ENCODE assay signal across 8 cellular contexts in the genomic region with DNA sequence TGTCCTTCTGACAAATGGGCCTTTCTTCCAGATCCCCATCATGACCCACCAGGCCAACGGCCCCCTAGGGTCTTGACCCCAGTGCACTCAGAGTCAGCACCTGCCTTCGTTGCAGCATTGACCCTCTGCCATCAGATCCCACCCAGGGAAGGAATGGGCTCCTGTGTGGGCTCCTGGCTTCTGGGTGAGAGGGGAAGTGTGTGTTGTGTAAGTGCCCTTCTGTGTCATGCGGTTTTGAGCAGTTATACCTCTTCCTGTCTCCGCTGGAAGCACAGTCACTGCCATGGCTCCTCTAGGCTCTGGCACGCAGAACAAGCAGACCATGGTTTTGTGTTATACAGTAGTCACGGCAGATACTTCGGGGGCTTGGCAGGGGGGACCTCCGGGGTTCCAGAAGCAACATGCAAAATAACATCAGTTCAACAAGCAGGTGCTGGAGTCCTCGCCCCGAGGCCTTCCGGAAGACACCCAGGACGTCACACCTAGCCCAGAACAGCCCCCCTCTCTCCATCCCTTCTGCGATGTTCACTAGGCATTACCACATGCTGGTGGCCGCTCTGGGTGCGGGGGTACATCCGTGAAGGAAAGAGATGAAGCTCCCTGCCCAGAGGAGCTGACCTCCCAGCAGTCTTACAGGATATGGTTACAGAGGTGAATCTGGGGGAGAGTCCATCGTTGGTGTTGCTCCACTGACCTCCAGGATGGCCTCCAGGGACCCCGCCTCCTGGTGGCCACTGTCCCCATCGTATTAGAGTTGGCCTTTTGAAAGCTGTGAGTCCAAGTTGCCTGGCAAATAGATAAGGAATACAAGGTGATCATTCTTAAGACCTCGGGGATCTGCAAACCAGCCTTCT. TPM values are rescaled to one million over a fixed set of nuclear protein-coding genes. Genes with fewer than 3 reads are reported as not detected.
A peak's percentile ranks its signal among the peaks of the same experiment; 100 is the strongest.
DNase-seq lines count a peak whose midpoint lies in the region; ATAC-seq and TF ChIP-seq lines count a peak whose summit lies in the region.

No MANE protein-coding gene starts in this region.

- H3K36me3 Mint-ChIP-seq in GM23338 (ENCODE audit: low read depth) = no peaks in the 10 kb centered on the region
- peaks cover 5% of the 10 kb centered on the region for H3K36me3 Mint-ChIP-seq in activated naive CD4-positive, alpha-beta T cell treated with anti-CD3 and anti-CD28 coated beads, Interleukin-2, amount 50 U/mL, for 24 hours
- H3K36me3 Mint-ChIP-seq in natural killer cell = no peaks in the 10 kb centered on the region

- no peaks in the 10 kb centered on the region for H4K20me1 ChIP-seq in GM23338 (replicated peaks; ENCODE audit: insufficient read depth)

- peaks cover 17% of the 10 kb centered on the region for H3K27me3 Mint-ChIP-seq in GM23338 (ENCODE audit: insufficient read depth, low read depth, poor library complexity)
- no peaks in the 10 kb centered on the region for H3K27me3 Mint-ChIP-seq in activated naive CD4-positive, alpha-beta T cell treated with anti-CD3 and anti-CD28 coated beads, Interleukin-2, amount 50 U/mL, for 24 hours
- peaks cover 0 to 3% of the 10 kb centered on the region in 2 donors for H3K27me3 Mint-ChIP-seq in natural killer cell (ENCODE audit: low read depth in 2 of 2)

- no peaks in the 10 kb centered on the region for H3K27me3 ChIP-seq in GM23338 (ENCODE audit: insufficient read depth)

- H2AFZ ChIP-seq in GM23338 = no peak overlapping the region

- H3K36me3 ChIP-seq in GM23338 (ENCODE audit: insufficient read depth) = no peaks in the 10 kb centered on the region

- DNase-seq in GM23338 (ENCODE audit: low spot score) (no peak), SW480 (ENCODE audit: low spot score) (peak; percentile 40), natural killer cell (peak; percentile 63), DMS53 (lab: John Stamatoyannopoulos, UW) (no peak), islet precursor cell (no peak)

- no peak overlapping the region for H3K4me3 Mint-ChIP-seq in GM23338
- peak overlapping the region; percentile 94 for H3K4me3 Mint-ChIP-seq in activated naive CD4-positive, alpha-beta T cell treated with anti-CD3 and anti-CD28 coated beads, Interleukin-2, amount 50 U/mL, for 24 hours
- peak overlapping the region; percentile 93 for H3K4me3 Mint-ChIP-seq in natural killer cell

- H3K9me2 ChIP-seq in GM23338 (ENCODE audit: insufficient read depth) = no peaks in the 10 kb centered on the region

- ATAC-seq in GM23338 (no peak), natural killer cell (peak; percentile 37 to 63 (median 51)), GM18858 (IDR thresholded peaks at IDR 0.05; ENCODE audit: unreplicated experiment) (no peak), GM21717 (IDR thresholded peaks at IDR 0.05; ENCODE audit: unreplicated experiment) (no peak)

- H3K4me1 ChIP-seq in GM23338 (ENCODE audit: insufficient read depth) = no peaks in the 10 kb centered on the region; the same call in 1 of the 2 replicates

- no peaks in the 10 kb centered on the region for H3K79me2 ChIP-seq in GM23338 (replicated peaks; ENCODE audit: insufficient read depth)

- H3K27ac ChIP-seq in GM23338 (ENCODE audit: low read depth) = no peak overlapping the region

- intact Hi-C loops in natural killer cell (cut with micrococcal nuclease) = loop anchor here (2.0 to 5.0 kb wide), 2 partner anchors 321 to 574 kb away; a partner anchor contains a TSS

- no peak overlapping the region for H3K4me3 ChIP-seq in GM23338

- TF ChIP-seq CTCF in GM23338 (conservative IDR thresholded peaks at IDR 0.05; ENCODE audit: low read depth in 2 of 2) = peak; percentile 17 to 25; a peak in 1 of 4 replicates
- peak; percentile 17 for TF ChIP-seq CTCF in natural killer cell (IDR thresholded peaks at IDR 0.05)

- peaks cover 8% of the 10 kb centered on the region for H3K4me1 Mint-ChIP-seq in GM23338
- peaks cover 60% of the 10 kb centered on the region for H3K4me1 Mint-ChIP-seq in activated naive CD4-positive, alpha-beta T cell treated with anti-CD3 and anti-CD28 coated beads, Interleukin-2, amount 50 U/mL, for 24 hours
- peaks cover 76 to 82% of the 10 kb centered on the region in 2 donors for H3K4me1 Mint-ChIP-seq in natural killer cell

- H3K9me3 Mint-ChIP-seq in GM23338 = no peaks in the 10 kb centered on the region
- no peaks in the 10 kb centered on the region for H3K9me3 Mint-ChIP-seq in activated naive CD4-positive, alpha-beta T cell treated with anti-CD3 and anti-CD28 coated beads, Interleukin-2, amount 50 U/mL, for 24 hours
- H3K9me3 Mint-ChIP-seq in natural killer cell = no peaks in the 10 kb centered on the region

- H3K27ac Mint-ChIP-seq in GM23338 (no peak overlapping the region), natural killer cell (peak overlapping the region; percentile 70 to 100)
- H3K27ac Mint-ChIP-seq in activated naive CD4-positive, alpha-beta T cell treated with anti-CD3 and anti-CD28 coated beads, Interleukin-2, amount 50 U/mL, for 24 hours = peak overlapping the region; percentile 96

- no peak overlapping the region for H3K4me2 ChIP-seq in GM23338

- 0 out of 2 replicates have a peak, but pooled peaks cover 3% of the 10 kb centered on the region for H3F3A ChIP-seq in GM23338 (replicated peaks; ENCODE audit: low read depth)

TF ChIP-seq in GM23338, 12 proteins besides CTCF, POLR2A, EP300 and RAD21:
- no peak for TF ChIP-seq NANOG (IDR thresholded peaks at IDR 0.05; ENCODE audit: borderline replicate concordance)
- TF ChIP-seq, protein P1, sequence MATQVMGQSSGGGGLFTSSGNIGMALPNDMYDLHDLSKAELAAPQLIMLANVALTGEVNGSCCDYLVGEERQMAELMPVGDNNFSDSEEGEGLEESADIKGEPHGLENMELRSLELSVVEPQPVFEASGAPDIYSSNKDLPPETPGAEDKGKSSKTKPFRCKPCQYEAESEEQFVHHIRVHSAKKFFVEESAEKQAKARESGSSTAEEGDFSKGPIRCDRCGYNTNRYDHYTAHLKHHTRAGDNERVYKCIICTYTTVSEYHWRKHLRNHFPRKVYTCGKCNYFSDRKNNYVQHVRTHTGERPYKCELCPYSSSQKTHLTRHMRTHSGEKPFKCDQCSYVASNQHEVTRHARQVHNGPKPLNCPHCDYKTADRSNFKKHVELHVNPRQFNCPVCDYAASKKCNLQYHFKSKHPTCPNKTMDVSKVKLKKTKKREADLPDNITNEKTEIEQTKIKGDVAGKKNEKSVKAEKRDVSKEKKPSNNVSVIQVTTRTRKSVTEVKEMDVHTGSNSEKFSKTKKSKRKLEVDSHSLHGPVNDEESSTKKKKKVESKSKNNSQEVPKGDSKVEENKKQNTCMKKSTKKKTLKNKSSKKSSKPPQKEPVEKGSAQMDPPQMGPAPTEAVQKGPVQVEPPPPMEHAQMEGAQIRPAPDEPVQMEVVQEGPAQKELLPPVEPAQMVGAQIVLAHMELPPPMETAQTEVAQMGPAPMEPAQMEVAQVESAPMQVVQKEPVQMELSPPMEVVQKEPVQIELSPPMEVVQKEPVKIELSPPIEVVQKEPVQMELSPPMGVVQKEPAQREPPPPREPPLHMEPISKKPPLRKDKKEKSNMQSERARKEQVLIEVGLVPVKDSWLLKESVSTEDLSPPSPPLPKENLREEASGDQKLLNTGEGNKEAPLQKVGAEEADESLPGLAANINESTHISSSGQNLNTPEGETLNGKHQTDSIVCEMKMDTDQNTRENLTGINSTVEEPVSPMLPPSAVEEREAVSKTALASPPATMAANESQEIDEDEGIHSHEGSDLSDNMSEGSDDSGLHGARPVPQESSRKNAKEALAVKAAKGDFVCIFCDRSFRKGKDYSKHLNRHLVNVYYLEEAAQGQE (IDR thresholded peaks at IDR 0.05; ENCODE audit: unreplicated experiment) = no peak
- TF ChIP-seq POLR2AphosphoS5 (IDR thresholded peaks at IDR 0.05; ENCODE audit: low read depth) = no peak
- no peak for TF ChIP-seq ZNF114 (CRISPR knock-in tag; IDR thresholded peaks at IDR 0.05)
- TF ChIP-seq STAT1 (IDR thresholded peaks at IDR 0.05; ENCODE audit: unreplicated experiment) = no peak

RNA-seq across cellular contexts. Expression of a gene that starts 17.4 kb away (rescaled TPM):
- total RNA-seq in GM23338 (2014; rRNA removed; shearing (Covaris generic)) = 3.7 and 5.1 TPM in 2 replicates
- 2.1 and 3.0 TPM in 2 replicates for polyA plus RNA-seq in GM23338 (2016; fragmentation: Nextera tagmentation; extraction: Ambion mirVana)
- total RNA-seq in natural killer cell = 100 to 1,000 TPM; 387 to 749 (median 430) TPM

RNA-seq across cellular contexts. Expression of a gene that starts 36.0 kb away (rescaled TPM):
- total RNA-seq in GM23338 (2014; rRNA removed; shearing (Covaris generic)) = 8.6 and 12.4 TPM in 2 replicates
- polyA plus RNA-seq in GM23338 (2016; fragmentation: Nextera tagmentation; extraction: Ambion mirVana) = 2.4 and 2.5 TPM in 2 replicates
- 10 to 100 TPM in 2 of 3 donors, 1 to 10 TPM in 1; 6.3 to 14.7 (median 10.1) TPM for total RNA-seq in natural killer cell

Comparison
In these comparisons a context has a peak if more than half of its experiments do, and no peak if none do; other contexts are left out.
1. ATAC-seq: peak in natural killer cell (3 of 3); none in GM23338 (single experiment), GM18858 (single experiment) and GM21717 (single experiment).
2. DNase-seq: peak in SW480 (single experiment) and natural killer cell (single experiment); none in GM23338 (single experiment), DMS53 (single experiment) and islet precursor cell (single experiment).
3. RNA of a gene that starts 17.4 kb away (total RNA-seq): 387 to 749 TPM in natural killer cell; 3.7 to 5.1 TPM in GM23338; every median in the first group is over 10 times any median in the second.